1 cellular context compared by ENCODE assay signal in genomic region chr22:41672096-41672495, GRCh38. TPM values are rescaled to one million over a fixed set of nuclear protein-coding genes. Genes with fewer than 3 reads are reported as not detected.
"Had no signal": no experiment of that assay in that cellular context is flagged by ENCODE, and none has a peak within 500 bp of the region (broad histone marks: within the 10 kb centered on the region; RNA-seq: fewer than 3 reads in every experiment).

No MANE protein-coding gene starts in this region.

RNA-seq across cellular contexts. Expression of gene MEI1, which starts 27.2 kb away (rescaled TPM):
- total RNA-seq: ascending aorta had no signal
